8 cellular contexts compared by ENCODE assay signal in genomic region chr17:74210191-74211140, GRCh38. TPM values are rescaled to one million over a fixed set of nuclear protein-coding genes. Genes with fewer than 3 reads are reported as not detected.
DNase-seq lines count a peak whose midpoint lies in the region; ATAC-seq, FAIRE-seq and TF ChIP-seq lines count a peak whose summit lies in the region.

No MANE protein-coding gene starts in this region.

- H3K4me1 Mint-ChIP-seq in T-cell: peaks cover 49 to 78% (median 72%) of the 10 kb centered on the region in 3 donors
- peaks cover 85% of the 10 kb centered on the region for H3K4me1 Mint-ChIP-seq in activated naive CD8-positive, alpha-beta T cell treated with anti-CD3 and anti-CD28 coated beads, Interleukin-2, amount 50 U/mL, for 24 hours

- peaks cover 31% of the 10 kb centered on the region for H3K79me2 ChIP-seq in KMS-11 (ENCODE audit: insufficient read depth, low read depth)

- intact Hi-C loops in heart right ventricle (cut with DNase I): loop anchor here in 9 of 10 donors (1.0 to 10.0 kb wide), 9 partner anchors 67 to 244 kb away; partner anchors contain the start of gene BTBD17 (in 4 of the 9)

- ATAC-seq in T-cell (replicated peaks in 1 of 4) (peak; percentile 45 to 56 (median 52)), heart right ventricle (peak in 5 of 8 donors; percentile 23 to 43 (median 30)), HG03432 (IDR thresholded peaks at IDR 0.05; ENCODE audit: unreplicated experiment) (no peak), HG02981 (IDR thresholded peaks at IDR 0.05; ENCODE audit: unreplicated experiment) (no peak)
- peak; percentile 38 for ATAC-seq in activated naive CD8-positive, alpha-beta T cell treated with anti-CD3 and anti-CD28 coated beads, Interleukin-2, amount 50 U/mL, for 24 hours

- DNase-seq in T-cell: peak; percentile 61 to 87 (median 79)
- peak; percentile 82 for DNase-seq in activated naive CD8-positive, alpha-beta T cell treated with anti-CD3 and anti-CD28 coated beads, Interleukin-2, amount 50 U/mL, for 24 hours
- DNase-seq in heart right ventricle: peak; percentile 66 to 73
- peak; percentile 45 for DNase-seq in renal cortical epithelial cell (ENCODE audit: low read depth)

- no peak overlapping the region for H2AFZ ChIP-seq in KMS-11 (ENCODE audit: low read depth)

- H3K9ac ChIP-seq in KMS-11: no peak overlapping the region

- H3K27ac ChIP-seq in KMS-11 (no peak overlapping the region; the same call in 1 of the 2 replicates), heart right ventricle (peak overlapping the region in 5 of 10 donors; percentile 4 to 88 (median 46))

- H3K4me3 Mint-ChIP-seq in T-cell: peak overlapping the region in 1 of 3 donors; percentile 47
- H3K4me3 Mint-ChIP-seq in activated naive CD8-positive, alpha-beta T cell treated with anti-CD3 and anti-CD28 coated beads, Interleukin-2, amount 50 U/mL, for 24 hours: peak overlapping the region; percentile 49

- H3K27ac Mint-ChIP-seq in T-cell: peak overlapping the region; percentile 83 to 90
- H3K27ac Mint-ChIP-seq in activated naive CD8-positive, alpha-beta T cell treated with anti-CD3 and anti-CD28 coated beads, Interleukin-2, amount 50 U/mL, for 24 hours: peak overlapping the region; percentile 71

- peaks cover 25% of the 10 kb centered on the region for H3K36me3 Mint-ChIP-seq in T-cell
- H3K36me3 Mint-ChIP-seq in activated naive CD8-positive, alpha-beta T cell treated with anti-CD3 and anti-CD28 coated beads, Interleukin-2, amount 50 U/mL, for 24 hours (ENCODE audit: low read depth): peaks cover 52% of the 10 kb centered on the region

- H3K4me3 ChIP-seq in KMS-11 (IDR thresholded peaks at IDR 0.05; ENCODE audit: insufficient read depth, low read depth, low read length) (no peak overlapping the region), heart right ventricle (no peak overlapping the region)

- POLR2A ChIA-PET in T-cell (lab: Charles Lee): no interaction called here

- FAIRE-seq in G401.6 (lab: Jason Lieb, UNC): peak; percentile 84

- CTCF ChIA-PET in T-cell (lab: Charles Lee): interaction anchor here in 1 of 2 donors (0.6 kb wide), 1 partner anchor 246 kb away, joined by 3 read pairs; no protein-coding TSS in a partner anchor

- H3K27me3 Mint-ChIP-seq in T-cell: no peaks in the 10 kb centered on the region
- no peaks in the 10 kb centered on the region for H3K27me3 Mint-ChIP-seq in activated naive CD8-positive, alpha-beta T cell treated with anti-CD3 and anti-CD28 coated beads, Interleukin-2, amount 50 U/mL, for 24 hours

- H3K9me3 ChIP-seq in heart right ventricle: no peaks in the 10 kb centered on the region

- H3K4me1 ChIP-seq in KMS-11 (ENCODE audit: low read depth, poor library complexity, severe bottlenecking) (peaks cover 46% of the 10 kb centered on the region), heart right ventricle (peaks cover 25 to 90% (median 79%) of the 10 kb centered on the region in 9 donors)

- H4K20me1 ChIP-seq in KMS-11 (ENCODE audit: insufficient read depth): peaks cover 23% of the 10 kb centered on the region

- TF ChIP-seq CTCF in KMS-11 (conservative IDR thresholded peaks at IDR 0.05; ENCODE audit: low read depth, low read length) (peak; percentile 95), heart right ventricle (IDR thresholded peaks at IDR 0.05) (peak; percentile 96 to 99 (median 97))

- H3K9me3 Mint-ChIP-seq in T-cell: no peaks in the 10 kb centered on the region
- no peaks in the 10 kb centered on the region for H3K9me3 Mint-ChIP-seq in activated naive CD8-positive, alpha-beta T cell treated with anti-CD3 and anti-CD28 coated beads, Interleukin-2, amount 50 U/mL, for 24 hours

- WGBS in heart right ventricle, 2 donors: 39 to 40% methylated on average over 18 of the region's 18 CpGs

- H3K36me3 ChIP-seq in KMS-11 (ENCODE audit: insufficient read depth) (peaks cover 27% of the 10 kb centered on the region; the same call in 1 of the 2 replicates), heart right ventricle (peaks cover 0 to 59% (median 22%) of the 10 kb centered on the region in 9 donors)

- H3K4me2 ChIP-seq in KMS-11: peak overlapping the region; percentile 23; the same call in 1 of the 2 replicates

- no peaks in the 10 kb centered on the region for H3K27me3 ChIP-seq in KMS-11 (ENCODE audit: insufficient read depth, low read depth)
- H3K27me3 ChIP-seq in heart right ventricle: no peaks in the 10 kb centered on the region

RNA-seq across cellular contexts. Expression of gene TTYH2, which starts 2.9 kb away (rescaled TPM):
- total RNA-seq in T-cell: 10 to 100 TPM; 10.0 to 21.7 (median 16.0) TPM
- 10 to 100 TPM; 20.9 to 36.3 (median 26.1) TPM for total RNA-seq in heart right ventricle
- polyA plus RNA-seq in heart right ventricle: 10 to 100 TPM in 1 of 2 donors, 1 to 10 TPM in 1; 8.6 to 20.6 TPM
- under 0.01 and 0.60 TPM in 2 replicates for total RNA-seq in renal cortical epithelial cell

RNA-seq across cellular contexts. Expression of gene RPL38, which starts 7.0 kb away (rescaled TPM):
- total RNA-seq in T-cell (1,000 to 10,000 TPM; 1,569 to 1,786 (median 1,717) TPM), heart right ventricle (100 to 1,000 TPM; 661 to 847 (median 735) TPM), renal cortical epithelial cell (321 and 436 TPM in 2 replicates)
- polyA plus RNA-seq in heart right ventricle: 1,000 to 10,000 TPM; 1,527 to 2,186 TPM

Comparison
In these comparisons a context has a peak if more than half of its experiments do, and no peak if none do; other contexts are left out.
1. ATAC-seq: peak in T-cell (4 of 4), activated naive CD8-positive, alpha-beta T cell treated with anti-CD3 and anti-CD28 coated beads, Interleukin-2, amount 50 U/mL, for 24 hours (single experiment) and heart right ventricle (5 of 8); none in HG03432 (single experiment) and HG02981 (single experiment).
2. Peak in every context shown above with its lines, with median percentiles within 50 percentile points of each other: DNase-seq.